Comparison of ENCODE assay signal across 2 cellular contexts in the genomic region with DNA sequence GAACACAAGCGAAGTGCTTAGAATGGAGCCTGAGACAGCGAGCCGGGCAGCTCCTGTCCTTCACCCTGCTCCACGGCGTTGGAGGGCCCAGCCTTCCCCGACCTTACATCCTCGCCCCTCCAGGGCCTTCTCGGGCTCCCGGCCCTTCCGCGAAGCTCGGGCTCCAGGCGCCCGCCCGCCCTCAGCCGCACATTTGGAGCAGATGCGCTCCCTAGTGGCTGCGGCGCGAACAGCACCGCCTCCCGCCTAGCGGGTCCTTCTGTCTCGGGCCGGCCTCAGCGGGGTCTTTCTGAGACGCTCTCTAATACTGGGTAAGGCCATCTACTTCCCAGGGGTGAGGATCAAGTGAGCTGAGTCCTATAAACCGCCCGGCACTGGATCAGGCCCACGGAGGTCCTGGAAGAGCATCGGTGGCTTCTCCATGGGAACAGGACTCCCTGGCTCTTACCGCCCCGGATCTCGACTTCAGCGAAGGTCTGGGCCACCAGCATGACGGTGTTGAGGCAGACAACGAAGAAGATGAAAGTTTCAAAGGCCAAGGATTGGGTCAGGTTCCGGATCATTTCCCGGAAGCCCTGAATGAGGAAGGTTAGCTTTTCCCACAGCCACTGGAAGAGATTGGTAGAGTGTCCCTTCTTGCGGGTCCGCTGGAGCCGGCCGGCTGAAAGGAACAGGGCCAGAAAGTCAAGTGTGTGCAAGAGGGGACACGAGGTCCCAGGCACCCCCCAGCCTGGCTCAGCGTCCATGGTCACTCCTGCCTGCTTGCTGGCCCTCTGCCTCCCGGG.
TF ChIP-seq lines count a peak whose summit lies in the region.

No MANE protein-coding gene starts in this region.

TF ChIP-seq in A549, 52 proteins besides CTCF, POLR2A, EP300 and RAD21:
- TF ChIP-seq, protein P1, sequence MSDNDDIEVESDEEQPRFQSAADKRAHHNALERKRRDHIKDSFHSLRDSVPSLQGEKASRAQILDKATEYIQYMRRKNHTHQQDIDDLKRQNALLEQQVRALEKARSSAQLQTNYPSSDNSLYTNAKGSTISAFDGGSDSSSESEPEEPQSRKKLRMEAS (IDR thresholded peaks at IDR 0.05), result peak; percentile 62
- no peak for TF ChIP-seq MAFK (IDR thresholded peaks at IDR 0.05; ENCODE audit: partially characterized antibody)
- peak; percentile 61; the same call in 1 of the 3 replicates for TF ChIP-seq SMC3 (IDR thresholded peaks at IDR 0.05)
- TF ChIP-seq, protein P2, sequence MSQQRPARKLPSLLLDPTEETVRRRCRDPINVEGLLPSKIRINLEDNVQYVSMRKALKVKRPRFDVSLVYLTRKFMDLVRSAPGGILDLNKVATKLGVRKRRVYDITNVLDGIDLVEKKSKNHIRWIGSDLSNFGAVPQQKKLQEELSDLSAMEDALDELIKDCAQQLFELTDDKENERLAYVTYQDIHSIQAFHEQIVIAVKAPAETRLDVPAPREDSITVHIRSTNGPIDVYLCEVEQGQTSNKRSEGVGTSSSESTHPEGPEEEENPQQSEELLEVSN (IDR thresholded peaks at IDR 0.05; ENCODE audit: borderline replicate concordance, low read depth), result peak; percentile 55; the same call in 1 of the 2 replicates
- TF ChIP-seq POLR2AphosphoS2 (conservative IDR thresholded peaks at IDR 0.05; ENCODE audit: low read length), result no peak

TF ChIP-seq in liver, 16 proteins besides CTCF, POLR2A, EP300 and RAD21:
- TF ChIP-seq HNF4A (conservative IDR thresholded peaks at IDR 0.05) (no peak), FOXA2 (IDR thresholded peaks at IDR 0.05) (no peak), REST (IDR thresholded peaks at IDR 0.05) (no peak), HNF4G (IDR thresholded peaks at IDR 0.05) (no peak), SP1 (IDR thresholded peaks at IDR 0.05) (no peak), EGR1 (IDR thresholded peaks at IDR 0.05; ENCODE audit: low read depth in 2 of 2) (no peak), JUND (IDR thresholded peaks at IDR 0.05) (no peak), ZBTB33 (IDR thresholded peaks at IDR 0.05) (no peak), TAF1 (conservative IDR thresholded peaks at IDR 0.05) (no peak), RXRA (IDR thresholded peaks at IDR 0.05) (no peak), FOXA1 (IDR thresholded peaks at IDR 0.05) (no peak)
- TF ChIP-seq, protein P1 (IDR thresholded peaks at IDR 0.05), result no peak
